Comparison of ENCODE assay signal across 27 cellular contexts in the genomic region with DNA sequence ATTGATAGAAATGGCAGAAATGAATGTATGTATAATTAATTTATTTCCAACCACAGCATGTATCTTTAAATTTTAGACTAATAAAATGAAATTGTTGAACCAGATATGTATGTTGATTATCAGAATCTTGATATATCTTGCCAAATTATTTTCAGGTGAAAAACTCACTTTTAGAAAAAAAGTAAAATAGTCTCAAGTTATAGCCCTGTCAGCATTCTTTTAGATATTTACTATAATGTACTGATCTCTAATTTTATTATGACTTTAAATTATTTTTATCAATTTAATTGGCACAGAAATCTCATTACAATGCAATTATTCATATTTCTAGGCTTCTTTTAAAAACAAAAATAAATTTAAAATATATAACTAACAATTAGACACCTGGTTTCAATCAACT.
"Had no signal": no experiment of that assay in that cellular context is flagged by ENCODE, and none has a peak within 500 bp of the region (broad histone marks: within the 10 kb centered on the region; RNA-seq: fewer than 3 reads in every experiment).

No MANE protein-coding gene starts in this region.

- H3K4me1 ChIP-seq: body of pancreas, colonic mucosa, gastrocnemius medialis had no signal

- H3K27ac ChIP-seq: body of pancreas, colonic mucosa, gastrocnemius medialis, WERI-Rb-1 had no signal

- DNase-seq: activated B cell treated with CpG ODN at 0.5 μM for 24 hours; activated CD4-positive, alpha-beta T cell treated with anti-CD3 and anti-CD28 coated beads for 48 hours; activated CD4-positive, alpha-beta T cell treated with anti-CD3 and anti-CD28 coated beads, Interleukin-2, amount 50 U/mL, for 1 hour; activated CD4-positive, alpha-beta T cell treated with anti-CD3 and anti-CD28 coated beads, Interleukin-2, amount 50 U/mL, for 48 hours; activated CD8-positive, alpha-beta memory T cell treated with anti-CD3 and anti-CD28 coated beads for 24 hours; activated CD8-positive, alpha-beta T cell treated with anti-CD3 and anti-CD28 coated beads for 36 hours; activated effector memory CD4-positive, alpha-beta T cell treated with Interleukin-2 at 50 U/mL for 16 hours; activated gamma-delta T cell treated with Interleukin-2 at 50 U/mL for 16 hours; activated naive CD4-positive, alpha-beta T cell treated with anti-CD3 and anti-CD28 coated beads, Interleukin-2, amount 50 U/mL, for 16 hours; activated naive CD4-positive, alpha-beta T cell treated with Interleukin-2 at 50 U/mL for 16 hours; activated T-cell treated with anti-CD3 and anti-CD28 coated beads, Interleukin-2, amount 50 U/mL, for 4 hours; amniotic stem cell; anterior cingulate cortex; body of pancreas; caudate nucleus; colonic mucosa; effector CD8-positive, alpha-beta T cell; foreskin fibroblast; gastrocnemius medialis; glutamatergic neuron; T-helper 1 cell; T-helper 17 cell; T1000; WERI-Rb-1 had no signal

- H3K4me3 ChIP-seq: body of pancreas, colonic mucosa, gastrocnemius medialis had no signal

- ATAC-seq: activated CD4-positive, CD25-positive, alpha-beta regulatory T cell treated with anti-CD3 and anti-CD28 coated beads, Interleukin-2, amount 50 U/mL, for 24 hours; activated CD8-positive, alpha-beta T cell treated with anti-CD3 and anti-CD28 coated beads for 36 hours; activated T-cell treated with anti-CD3 and anti-CD28 coated beads, Interleukin-2, amount 50 U/mL, for 4 hours; activated T-helper 17 cell treated with anti-CD3 and anti-CD28 coated beads, Interleukin-2, amount 50 U/mL, for 72 hours; body of pancreas; esophagus mucosa; gastrocnemius medialis; T-helper 17 cell had no signal

- H3K9me3 ChIP-seq: body of pancreas, colonic mucosa, gastrocnemius medialis had no signal

- H3K27me3 ChIP-seq: body of pancreas, colonic mucosa, gastrocnemius medialis had no signal

- H3K36me3 ChIP-seq: colonic mucosa, gastrocnemius medialis, WERI-Rb-1 had no signal
